In genomic region chr14:28773917-28774691, GRCh38 we compare ENCODE assay signal across 11 cellular contexts. TPM values are rescaled to one million over a fixed set of nuclear protein-coding genes. Genes with fewer than 3 reads are reported as not detected.
A peak's percentile ranks its signal among the peaks of the same experiment; 100 is the strongest.
DNase-seq lines count a peak whose midpoint lies in the region; ATAC-seq and TF ChIP-seq lines count a peak whose summit lies in the region.
"Had no signal": no experiment of that assay in that cellular context is flagged by ENCODE, and none has a peak within 500 bp of the region (broad histone marks: within the 10 kb centered on the region; RNA-seq: fewer than 3 reads in every experiment).

No MANE protein-coding gene starts in this region.

- H3K36me3 ChIP-seq in skeletal muscle satellite cell (ENCODE audit: insufficient read depth, low read length) = no peaks in the 10 kb centered on the region
- H3K36me3 ChIP-seq in gastrocnemius medialis = no peaks in the 10 kb centered on the region
- H3K36me3 ChIP-seq: BLaER1 treated with 17β-estradiol and CSF1 and Interleukin-3, amounts not matched to agents 10 nM and 100 nM had no signal

- peak; percentile 63 to 73 for DNase-seq in NCI-H2081 (lab: John Stamatoyannopoulos, UW)
- DNase-seq in NCI-H2081 treated with DMSO at 0.1 percent for 48 hours (lab: John Stamatoyannopoulos, UW) = no peak
- DNase-seq in NCI-H510A treated with DMSO at 0.1 percent for 48 hours (lab: John Stamatoyannopoulos, UW) = peak; percentile 47
- DNase-seq in fibroblast of peridontal ligament (ENCODE audit: extremely low read depth) = peak; percentile 59
- DNase-seq in activated T-cell treated with anti-CD3 and anti-CD28 coated beads, Interleukin-2, amount 50 U/mL, for 72 hours = no peak
- DNase-seq in gastrocnemius medialis = no peak
- DNase-seq: activated naive CD8-positive, alpha-beta T cell treated with anti-CD3 and anti-CD28 coated beads, Interleukin-2, amount 10 ng/mL, durations not matched to agents 7 days and 5 days had no signal

- no peak overlapping the region for H3K27ac Mint-ChIP-seq in activated T-cell treated with anti-CD3 and anti-CD28 coated beads, Interleukin-2, amount 50 U/mL, for 72 hours

- in situ Hi-C loops in gastrocnemius medialis (cut with MboI; ENCODE audit: low sequenced_read_pairs in 4 of 4) = loop anchor here in 2 of 4 donors (25.0 kb wide), 2 partner anchors 763 to 1438 kb away; no protein-coding TSS in a partner anchor

- peaks cover 1 to 5% of the 10 kb centered on the region in 2 donors for H3K36me3 Mint-ChIP-seq in activated T-cell treated with anti-CD3 and anti-CD28 coated beads, Interleukin-2, amount 50 U/mL, for 72 hours (ENCODE audit: insufficient read depth in 2 of 2)
- H3K36me3 Mint-ChIP-seq: activated naive CD8-positive, alpha-beta T cell treated with anti-CD3 and anti-CD28 coated beads, Interleukin-2, amount 10 ng/mL, durations not matched to agents 7 days and 5 days had no signal

- H3K27me3 Mint-ChIP-seq in activated T-cell treated with anti-CD3 and anti-CD28 coated beads, Interleukin-2, amount 50 U/mL, for 72 hours (ENCODE audit: low read depth) = peaks cover 63% of the 10 kb centered on the region

- no peak overlapping the region for H3K9ac ChIP-seq in skeletal muscle satellite cell (ENCODE audit: low read depth, low read length)
- H3K9ac ChIP-seq: BLaER1 treated with 17β-estradiol and CSF1 and Interleukin-3, amounts not matched to agents 10 nM and 100 nM had no signal

- H3K9me3 ChIP-seq in skeletal muscle satellite cell (replicated peaks; ENCODE audit: low read length) (no peaks in the 10 kb centered on the region), gastrocnemius medialis (no peaks in the 10 kb centered on the region)

- TF ChIP-seq CTCF in gastrocnemius medialis (IDR thresholded peaks at IDR 0.05 in 4 of 5, conservative IDR thresholded peaks at IDR 0.05 in 1 of 5) = no peak

- ATAC-seq in HG03354 (IDR thresholded peaks at IDR 0.05; ENCODE audit: poor library complexity, severe bottlenecking, unreplicated experiment) (no peak), gastrocnemius medialis (no peak)
- ATAC-seq in activated T-cell treated with anti-CD3 and anti-CD28 coated beads, Interleukin-2, amount 50 U/mL, for 72 hours (replicated peaks in 1 of 2) = no peak

- intact Hi-C loops in gastrocnemius medialis (cut with DNase I; ENCODE audit: low total_unique reads) = no loop called here

- H3K4me3 Mint-ChIP-seq in activated T-cell treated with anti-CD3 and anti-CD28 coated beads, Interleukin-2, amount 50 U/mL, for 72 hours = no peak overlapping the region
- H3K4me3 Mint-ChIP-seq: activated naive CD8-positive, alpha-beta T cell treated with anti-CD3 and anti-CD28 coated beads, Interleukin-2, amount 10 ng/mL, durations not matched to agents 7 days and 5 days had no signal

- TF ChIP-seq POLR2A in gastrocnemius medialis (IDR thresholded peaks at IDR 0.05) = no peak

- H3K4me3 ChIP-seq in skeletal muscle satellite cell (ENCODE audit: low read length) (peak overlapping the region; percentile 53), gastrocnemius medialis (no peak overlapping the region)
- H3K4me3 ChIP-seq: BLaER1 treated with 17β-estradiol and CSF1 and Interleukin-3, amounts not matched to agents 10 nM and 100 nM had no signal

- H3K4me1 Mint-ChIP-seq in activated T-cell treated with anti-CD3 and anti-CD28 coated beads, Interleukin-2, amount 50 U/mL, for 72 hours (ENCODE audit: low read depth) = no peaks in the 10 kb centered on the region

- no peak overlapping the region for H3K27ac ChIP-seq in gastrocnemius medialis
- H3K27ac ChIP-seq: BLaER1 treated with 17β-estradiol and CSF1 and Interleukin-3, amounts not matched to agents 10 nM and 100 nM had no signal

- peaks cover 4% of the 10 kb centered on the region for H3K4me1 ChIP-seq in skeletal muscle satellite cell (ENCODE audit: control insufficient read depth, insufficient read depth, low read length)
- no peaks in the 10 kb centered on the region for H3K4me1 ChIP-seq in gastrocnemius medialis
- H3K4me1 ChIP-seq: BLaER1 treated with 17β-estradiol and CSF1 and Interleukin-3, amounts not matched to agents 10 nM and 100 nM had no signal

- H3K4me2 ChIP-seq in skeletal muscle satellite cell (ENCODE audit: low read length) = peak overlapping the region; percentile 68
- H3K4me2 ChIP-seq: BLaER1 treated with 17β-estradiol and CSF1 and Interleukin-3, amounts not matched to agents 10 nM and 100 nM had no signal

- H3K27me3 ChIP-seq in skeletal muscle satellite cell (ENCODE audit: control insufficient read depth, insufficient read depth, low read length) (peaks cover 97% of the 10 kb centered on the region), gastrocnemius medialis (peaks cover 77 to 93% (median 87%) of the 10 kb centered on the region in 3 donors)

- H3K9me3 Mint-ChIP-seq in activated T-cell treated with anti-CD3 and anti-CD28 coated beads, Interleukin-2, amount 50 U/mL, for 72 hours = peaks cover 2% of the 10 kb centered on the region in 2 donors
- H3K9me3 Mint-ChIP-seq: activated naive CD8-positive, alpha-beta T cell treated with anti-CD3 and anti-CD28 coated beads, Interleukin-2, amount 10 ng/mL, durations not matched to agents 7 days and 5 days had no signal

RNA-seq across cellular contexts. Expression of gene FOXG1, which starts 7.5 kb away (rescaled TPM):
- total RNA-seq in skeletal muscle satellite cell (2012; rRNA removed) = under 0.01 and 0.22 TPM in 2 replicates
- not detected for total RNA-seq in activated T-cell treated with anti-CD3 and anti-CD28 coated beads, Interleukin-2, amount 50 U/mL, for 72 hours
- total RNA-seq in gastrocnemius medialis = not detected
- total RNA-seq: activated naive CD8-positive, alpha-beta T cell treated with anti-CD3 and anti-CD28 coated beads, Interleukin-2, amount 10 ng/mL, durations not matched to agents 7 days and 5 days; HT1080 had no signal

Comparison
In these comparisons a context has a peak if more than half of its experiments do, and no peak if none do; other contexts are left out.
1. DNase-seq: peak in NCI-H2081 (2 of 2), NCI-H510A treated with DMSO at 0.1 percent for 48 hours (single experiment) and fibroblast of peridontal ligament (single experiment); none in NCI-H2081 treated with DMSO at 0.1 percent for 48 hours (single experiment), activated T-cell treated with anti-CD3 and anti-CD28 coated beads, Interleukin-2, amount 50 U/mL, for 72 hours (0 of 2) and gastrocnemius medialis (0 of 2).